ENCODE assay signal across 8 cellular contexts in the genomic region with DNA sequence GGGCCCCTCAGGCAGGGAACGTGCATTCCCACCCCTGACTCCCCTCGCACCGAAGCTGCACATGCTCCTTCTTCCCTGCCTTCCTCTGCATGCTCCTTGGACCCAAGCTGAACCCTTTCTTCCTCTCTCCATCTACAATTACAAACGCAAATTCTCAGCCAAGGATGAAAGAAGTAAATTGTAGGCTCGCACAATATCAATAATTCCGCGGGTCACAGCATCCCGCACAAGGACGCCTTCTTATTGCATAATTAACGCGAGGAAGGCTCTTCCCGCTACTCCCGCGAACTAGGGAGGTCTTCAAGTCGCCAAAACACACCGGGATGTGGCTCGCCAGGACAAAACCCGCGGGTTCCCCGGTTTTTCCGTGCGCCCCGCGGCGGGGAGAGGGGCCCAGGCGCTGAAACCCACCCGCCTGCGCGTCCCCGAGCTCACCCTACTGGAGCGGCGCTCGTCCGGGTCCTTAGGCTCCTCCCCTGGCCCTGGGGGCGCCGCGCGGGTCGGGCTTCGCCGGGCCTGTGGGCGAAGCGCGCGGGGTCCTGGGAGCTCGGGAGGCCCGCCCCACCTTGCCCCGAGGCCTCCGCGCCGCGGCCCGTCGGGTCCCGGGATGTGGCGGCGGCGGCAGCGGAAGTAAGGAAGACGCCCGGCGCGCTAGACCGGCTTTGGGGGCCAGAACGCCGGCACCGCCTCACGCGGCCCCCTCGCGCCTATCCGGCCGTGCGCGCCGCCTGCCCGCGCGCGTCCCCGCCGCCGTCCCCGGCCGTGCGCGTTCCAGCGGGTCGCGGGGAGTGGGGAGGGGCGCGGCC. TPM values are rescaled to one million over a fixed set of nuclear protein-coding genes. Genes with fewer than 3 reads are reported as not detected.
DNase-seq lines count a peak whose midpoint lies in the region; ATAC-seq and TF ChIP-seq lines count a peak whose summit lies in the region.

Gene CHST10 (minus strand): TSS at position 730 of the 806 bp plus-strand sequence. CDS start 10,993 bp downstream, outside the sequence.

- in situ Hi-C loops in KBM-7 (cut with MboI; ENCODE audit: low pct_unique_long_range_greater_than_20kb, low sequenced_read_pairs): no loop called here

- peak within 1 kb of the TSS; percentile 25 for H3K9ac ChIP-seq in rectal smooth muscle tissue (ENCODE audit: low read length)

- 0% methylated on average over 69 to 92 of the region's 92 CpGs for WGBS in aorta, 2 donors

- peaks cover 8% of the 10 kb centered on the region; the same call in 1 of the 2 replicates for H3F3A ChIP-seq in DOHH2 (ENCODE audit: control insufficient read depth, insufficient read depth)

- no peaks in the 10 kb centered on the region for H3K9me2 ChIP-seq in DOHH2 (replicated peaks; ENCODE audit: control insufficient read depth, low read length)

- TF ChIP-seq CTCF in DOHH2 (IDR thresholded peaks at IDR 0.05; ENCODE audit: low read depth, low read length, poor library complexity, severe bottlenecking) (peak; percentile 11), right atrium auricular region (IDR thresholded peaks at IDR 0.05) (peak in 1 of 2 donors; percentile 27)

- peak within 1 kb of the TSS; percentile 80 for H3K4me3 ChIP-seq in DOHH2 (ENCODE audit: low read length)
- H3K4me3 ChIP-seq in right atrium auricular region: peak within 1 kb of the TSS; percentile 74 to 88
- H3K4me3 ChIP-seq in rectal smooth muscle tissue (ENCODE audit: low read length): peak within 1 kb of the TSS; percentile 70
- peak within 1 kb of the TSS; percentile 97 to 98 for H3K4me3 ChIP-seq in aorta (ENCODE audit: low read length in 2 of 2)

- H3K36me3 ChIP-seq in DOHH2 (ENCODE audit: control insufficient read depth, low read length) (peaks cover 13% of the 10 kb centered on the region), right atrium auricular region (peaks cover 11% of the 10 kb centered on the region), rectal smooth muscle tissue (ENCODE audit: control insufficient read depth, insufficient read depth, low read length) (no peaks in the 10 kb centered on the region), aorta (ENCODE audit: control insufficient read depth in 1 of 2, insufficient read depth in 2 of 2, low read length in 1 of 2) (peaks cover 1 to 3% of the 10 kb centered on the region in 2 donors)

- H3K27me3 ChIP-seq in DOHH2 (ENCODE audit: control insufficient read depth, low read length): no peaks in the 10 kb centered on the region
- no peaks in the 10 kb centered on the region for H3K27me3 ChIP-seq in right atrium auricular region
- H3K27me3 ChIP-seq in rectal smooth muscle tissue (ENCODE audit: control insufficient read depth, insufficient read depth, low read length): peaks cover 2% of the 10 kb centered on the region
- no peaks in the 10 kb centered on the region for H3K27me3 ChIP-seq in aorta (ENCODE audit: control insufficient read depth in 1 of 2, insufficient read depth in 2 of 2, low read length in 1 of 2)

- peak within 1 kb of the TSS; percentile 26 for H3K27ac ChIP-seq in DOHH2 (ENCODE audit: low read depth, low read length)
- H3K27ac ChIP-seq in right atrium auricular region: peak within 1 kb of the TSS; percentile 82 to 89
- H3K27ac ChIP-seq in rectal smooth muscle tissue (ENCODE audit: low read depth, low read length): peak within 1 kb of the TSS; percentile 57
- peak within 1 kb of the TSS; percentile 65 to 77 for H3K27ac ChIP-seq in aorta (ENCODE audit: low read depth in 1 of 2, low read length in 2 of 2)

- ATAC-seq in GM21529 (IDR thresholded peaks at IDR 0.05; ENCODE audit: unreplicated experiment): peak; percentile 93
- ATAC-seq in aorta (ENCODE audit: low FRiP score): peak; percentile 88

- peak within 1 kb of the TSS; percentile 83 for H3K4me2 ChIP-seq in DOHH2 (ENCODE audit: low read length)

- H4K20me1 ChIP-seq in DOHH2 (ENCODE audit: control insufficient read depth, insufficient read depth, low read depth, low read length): no peaks in the 10 kb centered on the region

- H3K4me1 ChIP-seq in DOHH2 (ENCODE audit: control insufficient read depth, low read length) (peaks cover 25% of the 10 kb centered on the region), right atrium auricular region (peaks cover 0 to 22% of the 10 kb centered on the region in 2 donors), rectal smooth muscle tissue (ENCODE audit: control insufficient read depth, insufficient read depth, low read length) (peaks cover 5% of the 10 kb centered on the region), aorta (ENCODE audit: control insufficient read depth in 1 of 2, insufficient read depth in 2 of 2, low read length in 2 of 2) (no peaks in the 10 kb centered on the region)

- peaks cover 21% of the 10 kb centered on the region for H3K79me2 ChIP-seq in DOHH2 (ENCODE audit: control insufficient read depth, low read length)

- no peaks in the 10 kb centered on the region for H3K9me3 ChIP-seq in DOHH2 (ENCODE audit: control insufficient read depth, insufficient read depth, low read length)
- no peaks in the 10 kb centered on the region for H3K9me3 ChIP-seq in right atrium auricular region
- H3K9me3 ChIP-seq in aorta (ENCODE audit: control insufficient read depth, low read length): no peaks in the 10 kb centered on the region

- DNase-seq in KBM-7 (peak; percentile 68), T follicular helper cell (ENCODE audit: low read depth) (peak; percentile 7), amygdala (lab: John Stamatoyannopoulos, UW) (peak in 40 of 56 donors; percentile 10 to 83 (median 52)), right atrium auricular region (ENCODE audit: low spot score) (peak; percentile 58), aorta (peak; percentile 66 to 87)

- intact Hi-C loops in aorta (cut with DNase I): loop anchor here in 1 of 2 donors (5.0 kb wide), 1 partner anchor 145 kb away; the partner anchor contains the start of gene PDCL3

RNA-seq across cellular contexts. Expression of gene CHST10, which starts in this region (rescaled TPM):
- total RNA-seq in right atrium auricular region (10 to 100 TPM; 12.5 to 16.4 TPM), aorta (1 to 10 TPM; 6.0 to 6.7 TPM)
- 1 to 10 TPM; 2.1 to 3.9 TPM for polyA plus RNA-seq in aorta

Comparison
In these comparisons a context has a peak if more than half of its experiments do, and no peak if none do; other contexts are left out.
1. Peak in every context shown above with its lines: DNase-seq, ATAC-seq, H3K4me3 ChIP-seq and H3K27ac ChIP-seq.
2. H3K27ac ChIP-seq: peak in every context shown above with its lines; median percentile 86 in right atrium auricular region; 71 in aorta; 57 in rectal smooth muscle tissue; 26 in DOHH2.
3. DNase-seq: peak in every context shown above with its lines; median percentile 76 in aorta; 68 in KBM-7; 58 in right atrium auricular region; 52 in amygdala; 7 in T follicular helper cell.